In the genomic region with DNA sequence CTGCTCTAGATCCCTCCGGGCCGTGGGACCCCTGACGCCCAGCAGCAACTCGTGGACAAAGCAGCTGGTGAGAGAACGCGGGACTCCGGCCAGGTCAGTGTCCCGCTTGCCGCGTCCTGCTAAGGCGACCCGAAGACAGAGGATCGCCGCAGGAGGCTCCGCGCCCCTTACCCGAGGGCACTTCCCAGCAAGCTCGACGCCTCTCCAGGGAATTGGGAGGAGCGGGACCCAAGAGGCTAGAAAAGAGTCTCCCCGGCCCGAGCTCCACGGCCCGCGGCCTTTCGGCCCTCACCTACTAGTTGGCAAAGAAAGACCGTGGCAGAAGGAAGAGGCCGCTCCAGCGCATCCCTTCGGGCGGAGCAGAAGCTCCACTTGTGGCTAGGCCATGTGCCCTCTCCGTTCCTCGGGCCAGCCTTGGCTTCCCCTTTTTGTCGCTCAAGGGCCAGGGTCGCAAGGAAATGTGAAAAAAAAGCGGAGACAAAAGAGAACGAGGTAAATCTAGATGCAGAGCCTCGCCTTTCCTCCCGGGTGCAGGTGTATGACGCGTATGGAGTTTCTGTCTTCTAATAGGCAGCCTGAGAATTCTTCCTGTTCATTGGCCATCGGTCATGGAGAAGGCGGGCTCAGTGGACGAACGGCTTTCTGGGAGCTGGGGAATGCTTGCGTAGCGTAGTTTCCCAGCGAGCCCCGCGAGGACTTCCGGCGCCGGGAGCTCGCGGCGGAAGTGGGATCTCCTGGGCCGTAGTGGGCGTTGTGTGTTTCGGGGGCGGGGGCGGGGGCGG, we compare ENCODE assay signal across 8 cellular contexts. TPM values are rescaled to one million over a fixed set of nuclear protein-coding genes. Genes with fewer than 3 reads are reported as not detected.
DNase-seq lines count a peak whose midpoint lies in the region; ATAC-seq and TF ChIP-seq lines count a peak whose summit lies in the region.

A gene with protein sequence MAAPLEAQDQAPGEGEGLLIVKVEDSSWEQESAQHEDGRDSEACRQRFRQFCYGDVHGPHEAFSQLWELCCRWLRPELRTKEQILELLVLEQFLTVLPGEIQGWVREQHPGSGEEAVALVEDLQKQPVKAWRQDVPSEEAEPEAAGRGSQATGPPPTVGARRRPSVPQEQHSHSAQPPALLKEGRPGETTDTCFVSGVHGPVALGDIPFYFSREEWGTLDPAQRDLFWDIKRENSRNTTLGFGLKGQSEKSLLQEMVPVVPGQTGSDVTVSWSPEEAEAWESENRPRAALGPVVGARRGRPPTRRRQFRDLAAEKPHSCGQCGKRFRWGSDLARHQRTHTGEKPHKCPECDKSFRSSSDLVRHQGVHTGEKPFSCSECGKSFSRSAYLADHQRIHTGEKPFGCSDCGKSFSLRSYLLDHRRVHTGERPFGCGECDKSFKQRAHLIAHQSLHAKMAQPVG (plus strand): TSS at position 692 of the 782 bp plus-strand sequence. CDS start 2,252 bp downstream, outside the sequence.

- peak within 1 kb of the TSS; percentile 89 for H3K4me3 ChIP-seq in kidney epithelial cell (ENCODE audit: low read depth, low read length)

- DNase-seq in AG20443 (ENCODE audit: low spot score) (peak; percentile 93), NCI-H510A (lab: John Stamatoyannopoulos, UW) (peak; percentile 90), cerebellum (ENCODE audit: low spot score) (peak; percentile 98), kidney epithelial cell (ENCODE audit: low read depth) (peak; percentile 95)
- DNase-seq in activated CD4-positive, CD25-positive, alpha-beta regulatory T cell treated with anti-CD3 and anti-CD28 coated beads, Interleukin-2, amount 50 U/mL, for 72 hours: peak; percentile 83
- DNase-seq in stimulated activated CD4-positive, alpha-beta T cell treated with anti-CD3 and anti-CD28 coated beads, Interleukin-15, amount 100 ng/mL, for 24 hours: peak; percentile 95

- TF ChIP-seq CTCF in kidney epithelial cell (IDR thresholded peaks at IDR 0.05; ENCODE audit: insufficient read depth, low read length, poor library complexity, severe bottlenecking): no peak

- no peaks in the 10 kb centered on the region for H3K36me3 ChIP-seq in kidney epithelial cell (ENCODE audit: control insufficient read depth, insufficient read depth, low read length)

- TF ChIP-seq POLR2A in GM19193 (IDR thresholded peaks at IDR 0.05; ENCODE audit: extremely low read depth, insufficient read depth, insufficient read length): peak; percentile 50

- H3K27me3 ChIP-seq in kidney epithelial cell (ENCODE audit: control insufficient read depth, insufficient read depth, low read length): no peaks in the 10 kb centered on the region

- peak; percentile 89 for ATAC-seq in HG03432 (IDR thresholded peaks at IDR 0.05; ENCODE audit: unreplicated experiment)

RNA-seq across cellular contexts. Expression of the gene that starts here (rescaled TPM):
- 6.4 TPM for total RNA-seq in cerebellum
- total RNA-seq in kidney epithelial cell: 13.7 and 16.6 TPM in 2 replicates

Comparison
In these comparisons a context has a peak if more than half of its experiments do, and no peak if none do; other contexts are left out.
1. Peak in every context shown above with its lines: DNase-seq, ATAC-seq and H3K4me3 ChIP-seq.